ENCODE assay signal across 8 cellular contexts in genomic region chr10:66627156-66627555, GRCh38.
DNase-seq lines count a peak whose midpoint lies in the region; ATAC-seq and TF ChIP-seq lines count a peak whose summit lies in the region.
"Had no signal": no experiment of that assay in that cellular context is flagged by ENCODE, and none has a peak within 500 bp of the region (broad histone marks: within the 10 kb centered on the region; RNA-seq: fewer than 3 reads in every experiment).

No MANE protein-coding gene starts in this region.

- H3K4me3 ChIP-seq in body of pancreas (no peak overlapping the region), neuronal stem cell (ENCODE audit: low read length in 2 of 2) (no peak overlapping the region), thyroid gland (replicated peaks in 1 of 3) (no peak overlapping the region)

- H2BK120ac ChIP-seq in neuronal stem cell (ENCODE audit: low read depth, low read length): no peak overlapping the region

- H3K79me1 ChIP-seq in neuronal stem cell (ENCODE audit: low read depth, low read length): no peaks in the 10 kb centered on the region

- no peaks in the 10 kb centered on the region for H3K9me3 ChIP-seq in body of pancreas
- H3K9me3 ChIP-seq in neuronal stem cell (replicated peaks in 1 of 2; ENCODE audit: control insufficient read depth in 2 of 2, insufficient read depth in 1 of 2, low read depth in 1 of 2, low read length in 2 of 2): no peaks in the 10 kb centered on the region
- H3K9me3 ChIP-seq in thyroid gland: no peaks in the 10 kb centered on the region

- intact Hi-C loops in body of pancreas (cut with DNase I) (no loop called here), thyroid gland (cut with DNase I) (no loop called here)

- H3K14ac ChIP-seq in neuronal stem cell (ENCODE audit: low read length): no peak overlapping the region

- ATAC-seq in GM18868 (IDR thresholded peaks at IDR 0.05; ENCODE audit: unreplicated experiment) (peak; percentile 90), body of pancreas (no peak), GM21529 (IDR thresholded peaks at IDR 0.05; ENCODE audit: unreplicated experiment) (no peak)
- no peak for ATAC-seq in activated T-helper 17 cell treated with anti-CD3 and anti-CD28 coated beads, Interleukin-2, amount 50 U/mL, for 72 hours (replicated peaks)

- H2BK5ac ChIP-seq in neuronal stem cell (ENCODE audit: low read length): no peak overlapping the region

- no peak overlapping the region for H3K4ac ChIP-seq in neuronal stem cell (ENCODE audit: low read length)

- H2BK15ac ChIP-seq in neuronal stem cell (ENCODE audit: low read length): no peak overlapping the region

- no peaks in the 10 kb centered on the region for H3K36me3 Mint-ChIP-seq in activated T-helper 17 cell treated with anti-CD3 and anti-CD28 coated beads, Interleukin-2, amount 50 U/mL, for 72 hours (ENCODE audit: low read depth)

- H3K23ac ChIP-seq in neuronal stem cell (ENCODE audit: low read depth, low read length, poor library complexity): no peak overlapping the region

- TF ChIP-seq CTCF in body of pancreas (IDR thresholded peaks at IDR 0.05) (peak in 5 of 7 experiments; percentile 13 to 50 (median 29)), thyroid gland (IDR thresholded peaks at IDR 0.05) (peak in 3 of 6 experiments; percentile 38 to 59 (median 48))

- H2BK12ac ChIP-seq in neuronal stem cell (ENCODE audit: low read length): no peak overlapping the region

- H4K8ac ChIP-seq in neuronal stem cell (ENCODE audit: low read depth, low read length): no peak overlapping the region

- no peaks in the 10 kb centered on the region for H3K36me3 ChIP-seq in body of pancreas (replicated peaks in 1 of 2; ENCODE audit: insufficient read depth in 1 of 2, low read depth in 2 of 2)
- no peaks in the 10 kb centered on the region for H3K36me3 ChIP-seq in neuronal stem cell (replicated peaks in 1 of 2; ENCODE audit: control insufficient read depth in 2 of 2, insufficient read depth in 2 of 2, low read length in 2 of 2)
- no peaks in the 10 kb centered on the region for H3K36me3 ChIP-seq in thyroid gland

- H2AFZ ChIP-seq in neuronal stem cell (ENCODE audit: low read length): peak overlapping the region; percentile 32

- H3K9ac ChIP-seq in neuronal stem cell (ENCODE audit: low read depth, low read length, poor library complexity): no peak overlapping the region

- H3K4me1 ChIP-seq in body of pancreas (no peaks in the 10 kb centered on the region), neuronal stem cell (ENCODE audit: control insufficient read depth in 2 of 2, insufficient read depth in 1 of 2, low read depth in 1 of 2, low read length in 2 of 2) (no peaks in the 10 kb centered on the region), thyroid gland (no peaks in the 10 kb centered on the region)

- no peak overlapping the region for H3K27ac Mint-ChIP-seq in activated T-helper 17 cell treated with anti-CD3 and anti-CD28 coated beads, Interleukin-2, amount 50 U/mL, for 72 hours

- H3K27ac ChIP-seq in body of pancreas (no peak overlapping the region), neuronal stem cell (replicated peaks; ENCODE audit: low read length) (no peak overlapping the region), thyroid gland (no peak overlapping the region)
- H3K27ac ChIP-seq: epithelial cell of prostate had no signal

- no peak overlapping the region for H3K18ac ChIP-seq in neuronal stem cell (ENCODE audit: low read length)

- no peak overlapping the region for H4K91ac ChIP-seq in neuronal stem cell (ENCODE audit: low read depth, low read length, poor library complexity)

- peak; percentile 70 for TF ChIP-seq RAD21 in Ishikawa (IDR thresholded peaks at IDR 0.05; ENCODE audit: low read depth)

- H2AK5ac ChIP-seq in neuronal stem cell (ENCODE audit: low read depth, low read length): no peak overlapping the region

- no peak for TF ChIP-seq EP300 in Ishikawa (IDR thresholded peaks at IDR 0.05; ENCODE audit: borderline replicate concordance)

- WGBS in body of pancreas, 2 donors: 10 to 16% methylated on average over 4 of the region's 4 CpGs
- WGBS in neuronal stem cell (ENCODE audit: extremely low coverage in 2 of 2, insufficient read length in 2 of 2, insufficient replicate concordance in 1 of 2), 2 donors: no CpG with 5 or more reads among the region's 4 CpGs
- 32 to 33% methylated on average over 4 of the region's 4 CpGs for WGBS in thyroid gland, 2 donors

- no peaks in the 10 kb centered on the region for H3K4me1 Mint-ChIP-seq in activated T-helper 17 cell treated with anti-CD3 and anti-CD28 coated beads, Interleukin-2, amount 50 U/mL, for 72 hours

- peak in 2 of 4 donors; percentile 4 to 15 for DNase-seq in body of pancreas
- no peak for DNase-seq in neuronal stem cell (ENCODE audit: low spot score)
- no peak for DNase-seq in thyroid gland

- no peak for TF ChIP-seq POLR2A in body of pancreas (IDR thresholded peaks at IDR 0.05)
- no peak for TF ChIP-seq POLR2A in thyroid gland (IDR thresholded peaks at IDR 0.05)

- H3K27me3 Mint-ChIP-seq in activated T-helper 17 cell treated with anti-CD3 and anti-CD28 coated beads, Interleukin-2, amount 50 U/mL, for 72 hours: no peaks in the 10 kb centered on the region

- no peak overlapping the region for H3K4me2 ChIP-seq in neuronal stem cell (ENCODE audit: insufficient read depth, low read length, poor library complexity, severe bottlenecking)

- H3K4me3 Mint-ChIP-seq in activated T-helper 17 cell treated with anti-CD3 and anti-CD28 coated beads, Interleukin-2, amount 50 U/mL, for 72 hours: no peak overlapping the region

- H3K27me3 ChIP-seq in body of pancreas: no peaks in the 10 kb centered on the region
- no peaks in the 10 kb centered on the region for H3K27me3 ChIP-seq in neuronal stem cell (ENCODE audit: control insufficient read depth in 3 of 3, insufficient read depth in 3 of 3, low read depth in 1 of 3, low read length in 3 of 3)
- H3K27me3 ChIP-seq in thyroid gland: no peaks in the 10 kb centered on the region

- peaks cover 5% of the 10 kb centered on the region for H3K9me3 Mint-ChIP-seq in activated T-helper 17 cell treated with anti-CD3 and anti-CD28 coated beads, Interleukin-2, amount 50 U/mL, for 72 hours

TF ChIP-seq in Ishikawa, 13 proteins besides CTCF, POLR2A, EP300 and RAD21:
- TF ChIP-seq NFIC (IDR thresholded peaks at IDR 0.05): no peak
- TF ChIP-seq TCF12 (IDR thresholded peaks at IDR 0.05; ENCODE audit: low read depth): no peak
- TF ChIP-seq CREB1 (IDR thresholded peaks at IDR 0.05; ENCODE audit: low read depth): no peak
- no peak for TF ChIP-seq TEAD4 (IDR thresholded peaks at IDR 0.05)
- no peak for TF ChIP-seq EGR1 (IDR thresholded peaks at IDR 0.05)
- TF ChIP-seq FOXM1 (IDR thresholded peaks at IDR 0.05; ENCODE audit: borderline replicate concordance, low read depth): no peak
- TF ChIP-seq TAF1 (IDR thresholded peaks at IDR 0.05; ENCODE audit: low read depth): no peak
